ENCODE assay signal across 1 cellular context in the genomic region with DNA sequence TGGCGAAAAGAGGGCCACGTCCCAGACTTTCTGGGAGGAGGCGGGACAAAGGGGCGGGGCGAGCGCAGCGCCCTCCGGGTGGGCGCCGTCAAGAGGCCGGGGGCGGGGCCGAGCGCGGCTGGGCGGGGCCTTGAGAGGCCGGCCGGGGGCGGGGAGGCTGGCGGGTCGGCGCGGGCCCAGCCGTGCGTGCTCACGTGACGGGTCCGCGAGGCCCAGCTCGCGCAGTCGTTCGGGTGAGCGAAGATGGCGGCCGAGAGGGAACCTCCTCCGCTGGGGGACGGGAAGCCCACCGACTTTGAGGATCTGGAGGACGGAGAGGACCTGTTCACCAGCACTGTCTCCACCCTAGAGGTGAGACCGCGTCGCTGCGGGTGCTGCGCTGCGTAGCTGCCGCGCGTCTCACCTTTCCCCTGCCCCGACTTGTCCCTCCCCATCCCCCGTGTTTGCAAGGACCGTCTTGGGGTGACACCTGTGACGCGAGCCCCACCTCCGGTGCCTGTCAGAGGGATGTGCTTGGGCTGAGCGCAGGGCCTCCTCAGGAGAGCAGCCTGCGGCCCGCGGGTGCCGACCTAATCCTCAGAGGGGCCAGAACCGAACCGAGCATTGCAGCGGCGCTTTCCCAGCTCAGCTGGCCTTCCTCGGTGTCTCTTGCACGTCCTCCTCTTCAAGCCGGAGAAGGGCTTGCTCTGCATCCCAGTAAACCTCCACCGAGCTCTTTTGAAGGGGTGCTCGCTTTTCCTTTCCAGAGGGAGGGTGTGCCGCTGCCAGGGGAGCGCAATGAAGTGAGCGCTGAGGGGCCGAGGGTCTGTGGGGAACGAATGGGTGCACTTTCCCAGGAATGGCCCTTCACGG.
A peak's percentile ranks its signal among the peaks of the same experiment; 100 is the strongest.
TF ChIP-seq lines count a peak whose summit lies in the region.

A gene with protein sequence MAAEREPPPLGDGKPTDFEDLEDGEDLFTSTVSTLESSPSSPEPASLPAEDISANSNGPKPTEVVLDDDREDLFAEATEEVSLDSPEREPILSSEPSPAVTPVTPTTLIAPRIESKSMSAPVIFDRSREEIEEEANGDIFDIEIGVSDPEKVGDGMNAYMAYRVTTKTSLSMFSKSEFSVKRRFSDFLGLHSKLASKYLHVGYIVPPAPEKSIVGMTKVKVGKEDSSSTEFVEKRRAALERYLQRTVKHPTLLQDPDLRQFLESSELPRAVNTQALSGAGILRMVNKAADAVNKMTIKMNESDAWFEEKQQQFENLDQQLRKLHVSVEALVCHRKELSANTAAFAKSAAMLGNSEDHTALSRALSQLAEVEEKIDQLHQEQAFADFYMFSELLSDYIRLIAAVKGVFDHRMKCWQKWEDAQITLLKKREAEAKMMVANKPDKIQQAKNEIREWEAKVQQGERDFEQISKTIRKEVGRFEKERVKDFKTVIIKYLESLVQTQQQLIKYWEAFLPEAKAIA (plus strand): TSS at position 220 of the 852 bp plus-strand sequence. CDS start 24 bp downstream, at position 244.

TF ChIP-seq in HEK293, 187 proteins besides CTCF, POLR2A, EP300 and RAD21 (continued from another document):
- TF ChIP-seq, protein P1, sequence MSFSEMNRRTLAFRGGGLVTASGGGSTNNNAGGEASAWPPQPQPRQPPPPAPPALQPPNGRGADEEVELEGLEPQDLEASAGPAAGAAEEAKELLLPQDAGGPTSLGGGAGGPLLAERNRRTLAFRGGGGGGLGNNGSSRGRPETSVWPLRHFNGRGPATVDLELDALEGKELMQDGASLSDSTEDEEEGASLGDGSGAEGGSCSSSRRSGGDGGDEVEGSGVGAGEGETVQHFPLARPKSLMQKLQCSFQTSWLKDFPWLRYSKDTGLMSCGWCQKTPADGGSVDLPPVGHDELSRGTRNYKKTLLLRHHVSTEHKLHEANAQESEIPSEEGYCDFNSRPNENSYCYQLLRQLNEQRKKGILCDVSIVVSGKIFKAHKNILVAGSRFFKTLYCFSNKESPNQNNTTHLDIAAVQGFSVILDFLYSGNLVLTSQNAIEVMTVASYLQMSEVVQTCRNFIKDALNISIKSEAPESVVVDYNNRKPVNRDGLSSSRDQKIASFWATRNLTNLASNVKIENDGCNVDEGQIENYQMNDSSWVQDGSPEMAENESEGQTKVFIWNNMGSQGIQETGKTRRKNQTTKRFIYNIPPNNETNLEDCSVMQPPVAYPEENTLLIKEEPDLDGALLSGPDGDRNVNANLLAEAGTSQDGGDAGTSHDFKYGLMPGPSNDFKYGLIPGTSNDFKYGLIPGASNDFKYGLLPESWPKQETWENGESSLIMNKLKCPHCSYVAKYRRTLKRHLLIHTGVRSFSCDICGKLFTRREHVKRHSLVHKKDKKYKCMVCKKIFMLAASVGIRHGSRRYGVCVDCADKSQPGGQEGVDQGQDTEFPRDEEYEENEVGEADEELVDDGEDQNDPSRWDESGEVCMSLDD (tag by site-specific recombination; IDR thresholded peaks at IDR 0.05) = peak; percentile 92
- TF ChIP-seq ZSCAN23 (tag by site-specific recombination; IDR thresholded peaks at IDR 0.05) (0 out of 2 replicates have a peak, but pooled peaks have one; percentile 15), GLI4 (tag by site-specific recombination; IDR thresholded peaks at IDR 0.05) (peak; percentile 74; the same call in 1 of the 2 replicates), YY2 (tag by site-specific recombination; IDR thresholded peaks at IDR 0.05) (peak; percentile 90), ZNF157 (tag by site-specific recombination; IDR thresholded peaks at IDR 0.05) (no peak), ZNF423 (tag by site-specific recombination; IDR thresholded peaks at IDR 0.05) (no peak), ZSCAN30 (tag by site-specific recombination; IDR thresholded peaks at IDR 0.05) (peak; percentile 34; the same call in 1 of the 2 replicates), ZNF561 (tag by site-specific recombination; IDR thresholded peaks at IDR 0.05; ENCODE audit: borderline replicate concordance) (no peak), ZNF394 (tag by site-specific recombination; IDR thresholded peaks at IDR 0.05; ENCODE audit: borderline replicate concordance) (peak; percentile 24; the same call in 1 of the 2 replicates), ZBTB8A (tag by site-specific recombination; IDR thresholded peaks at IDR 0.05) (peak; percentile 79), SP2 (tag by site-specific recombination; IDR thresholded peaks at IDR 0.05) (peak; percentile 60), ZNF23 (tag by site-specific recombination; IDR thresholded peaks at IDR 0.05; ENCODE audit: borderline replicate concordance) (no peak), BCL11B (tag by site-specific recombination; IDR thresholded peaks at IDR 0.05; ENCODE audit: low read depth) (no peak), ZNF549 (tag by site-specific recombination; IDR thresholded peaks at IDR 0.05) (no peak), ZNF175 (tag by site-specific recombination; IDR thresholded peaks at IDR 0.05) (no peak), ZNF501 (tag by site-specific recombination; IDR thresholded peaks at IDR 0.05) (peak; percentile 89), ZNF2 (tag by site-specific recombination; IDR thresholded peaks at IDR 0.05) (peak; percentile 74), ZNF610 (tag by site-specific recombination; IDR thresholded peaks at IDR 0.05; ENCODE audit: borderline replicate concordance) (0 out of 2 replicates have a peak, but pooled peaks have one; percentile 62)
- TF ChIP-seq, protein P2, sequence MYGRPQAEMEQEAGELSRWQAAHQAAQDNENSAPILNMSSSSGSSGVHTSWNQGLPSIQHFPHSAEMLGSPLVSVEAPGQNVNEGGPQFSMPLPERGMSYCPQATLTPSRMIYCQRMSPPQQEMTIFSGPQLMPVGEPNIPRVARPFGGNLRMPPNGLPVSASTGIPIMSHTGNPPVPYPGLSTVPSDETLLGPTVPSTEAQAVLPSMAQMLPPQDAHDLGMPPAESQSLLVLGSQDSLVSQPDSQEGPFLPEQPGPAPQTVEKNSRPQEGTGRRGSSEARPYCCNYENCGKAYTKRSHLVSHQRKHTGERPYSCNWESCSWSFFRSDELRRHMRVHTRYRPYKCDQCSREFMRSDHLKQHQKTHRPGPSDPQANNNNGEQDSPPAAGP (tag by site-specific recombination; IDR thresholded peaks at IDR 0.05) = peak; percentile 71
- TF ChIP-seq, protein P3, sequence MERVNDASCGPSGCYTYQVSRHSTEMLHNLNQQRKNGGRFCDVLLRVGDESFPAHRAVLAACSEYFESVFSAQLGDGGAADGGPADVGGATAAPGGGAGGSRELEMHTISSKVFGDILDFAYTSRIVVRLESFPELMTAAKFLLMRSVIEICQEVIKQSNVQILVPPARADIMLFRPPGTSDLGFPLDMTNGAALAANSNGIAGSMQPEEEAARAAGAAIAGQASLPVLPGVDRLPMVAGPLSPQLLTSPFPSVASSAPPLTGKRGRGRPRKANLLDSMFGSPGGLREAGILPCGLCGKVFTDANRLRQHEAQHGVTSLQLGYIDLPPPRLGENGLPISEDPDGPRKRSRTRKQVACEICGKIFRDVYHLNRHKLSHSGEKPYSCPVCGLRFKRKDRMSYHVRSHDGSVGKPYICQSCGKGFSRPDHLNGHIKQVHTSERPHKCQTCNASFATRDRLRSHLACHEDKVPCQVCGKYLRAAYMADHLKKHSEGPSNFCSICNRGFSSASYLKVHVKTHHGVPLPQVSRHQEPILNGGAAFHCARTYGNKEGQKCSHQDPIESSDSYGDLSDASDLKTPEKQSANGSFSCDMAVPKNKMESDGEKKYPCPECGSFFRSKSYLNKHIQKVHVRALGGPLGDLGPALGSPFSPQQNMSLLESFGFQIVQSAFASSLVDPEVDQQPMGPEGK (tag by site-specific recombination; IDR thresholded peaks at IDR 0.05) = peak; percentile 81
- TF ChIP-seq, protein P4, sequence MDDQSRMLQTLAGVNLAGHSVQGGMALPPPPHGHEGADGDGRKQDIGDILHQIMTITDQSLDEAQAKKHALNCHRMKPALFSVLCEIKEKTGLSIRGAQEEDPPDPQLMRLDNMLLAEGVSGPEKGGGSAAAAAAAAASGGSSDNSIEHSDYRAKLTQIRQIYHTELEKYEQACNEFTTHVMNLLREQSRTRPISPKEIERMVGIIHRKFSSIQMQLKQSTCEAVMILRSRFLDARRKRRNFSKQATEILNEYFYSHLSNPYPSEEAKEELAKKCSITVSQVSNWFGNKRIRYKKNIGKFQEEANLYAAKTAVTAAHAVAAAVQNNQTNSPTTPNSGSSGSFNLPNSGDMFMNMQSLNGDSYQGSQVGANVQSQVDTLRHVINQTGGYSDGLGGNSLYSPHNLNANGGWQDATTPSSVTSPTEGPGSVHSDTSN (CRISPR knock-in tag; IDR thresholded peaks at IDR 0.05) = peak; percentile 59; the same call in 1 of the 2 replicates
- TF ChIP-seq, protein P5, sequence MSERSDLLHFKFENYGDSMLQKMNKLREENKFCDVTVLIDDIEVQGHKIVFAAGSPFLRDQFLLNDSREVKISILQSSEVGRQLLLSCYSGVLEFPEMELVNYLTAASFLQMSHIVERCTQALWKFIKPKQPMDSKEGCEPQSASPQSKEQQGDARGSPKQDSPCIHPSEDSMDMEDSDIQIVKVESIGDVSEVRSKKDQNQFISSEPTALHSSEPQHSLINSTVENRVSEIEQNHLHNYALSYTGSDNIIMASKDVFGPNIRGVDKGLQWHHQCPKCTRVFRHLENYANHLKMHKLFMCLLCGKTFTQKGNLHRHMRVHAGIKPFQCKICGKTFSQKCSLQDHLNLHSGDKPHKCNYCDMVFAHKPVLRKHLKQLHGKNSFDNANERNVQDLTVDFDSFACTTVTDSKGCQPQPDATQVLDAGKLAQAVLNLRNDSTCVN (tag by site-specific recombination; optimal IDR thresholded peaks at IDR 0.05) = peak; percentile 88
